Comparison of ENCODE assay signal across 8 cellular contexts in genomic region chr1:167629681-167630567, GRCh38. TPM values are rescaled to one million over a fixed set of nuclear protein-coding genes. Genes with fewer than 3 reads are reported as not detected.
DNase-seq lines count a peak whose midpoint lies in the region; ATAC-seq and TF ChIP-seq lines count a peak whose summit lies in the region.

RCSD1 (plus strand) TSS chr1:167630232; CDS start chr1:167630424, 192 bp downstream.

- H3K27ac Mint-ChIP-seq in T-cell (peak within 1 kb of the TSS; percentile 99), immature natural killer cell (peak within 1 kb of the TSS; percentile 91 to 99 (median 98))

- H3K27me3 Mint-ChIP-seq in T-cell (no peaks in the 10 kb centered on the region), immature natural killer cell (ENCODE audit: low read depth in 3 of 3) (peaks cover 21 to 25% (median 22%) of the 10 kb centered on the region in 3 donors)

- TF ChIP-seq CTCF in astrocyte of the spinal cord (IDR thresholded peaks at IDR 0.05; ENCODE audit: low read depth, low read length) (no peak), WERI-Rb-1 (IDR thresholded peaks at IDR 0.05; ENCODE audit: low read depth, low read length) (no peak)

- no peaks in the 10 kb centered on the region for H3K36me3 ChIP-seq in HAP-1 (replicated peaks)
- no peaks in the 10 kb centered on the region for H3K36me3 ChIP-seq in WERI-Rb-1

- H3K27me3 ChIP-seq in HAP-1 (ENCODE audit: low read depth): peaks cover 10% of the 10 kb centered on the region
- no peaks in the 10 kb centered on the region for H3K27me3 ChIP-seq in WERI-Rb-1 (ENCODE audit: insufficient read depth, low read depth, severe bottlenecking)

- POLR2A ChIA-PET in T-cell (lab: Charles Lee): interaction anchor here in 1 of 2 donors (1.1 to 1.6 kb wide), 2 partner anchors 13 to 58 kb away, joined by 3 to 7 read pairs; no protein-coding TSS in a partner anchor

- peak within 1 kb of the TSS; percentile 30 for H3K4me3 ChIP-seq in HAP-1
- peak within 1 kb of the TSS; percentile 35 for H3K4me3 ChIP-seq in astrocyte of the spinal cord (ENCODE audit: low read depth, low read length)
- no peak within 1 kb of the TSS for H3K4me3 ChIP-seq in WERI-Rb-1 (ENCODE audit: low read depth, low read length)

- H3K9me3 ChIP-seq in HAP-1: no peaks in the 10 kb centered on the region
- no peaks in the 10 kb centered on the region for H3K9me3 ChIP-seq in WERI-Rb-1 (ENCODE audit: severe bottlenecking)

- H3K9me3 Mint-ChIP-seq in T-cell (peaks cover 0 to 12% (median 4%) of the 10 kb centered on the region in 3 donors), immature natural killer cell (peaks cover 0 to 2% (median 0%) of the 10 kb centered on the region in 6 donors)

- ATAC-seq in T-cell (replicated peaks in 1 of 4): peak in 3 of 4 experiments; percentile 21 to 24 (median 22)

- no peak within 1 kb of the TSS for H3K27ac ChIP-seq in WERI-Rb-1

- CTCF ChIA-PET in T-cell (lab: Charles Lee): interaction anchor here (0.7 to 2.3 kb wide), 2 partner anchors 25 to 29 kb away, joined by 3 to 17 read pairs; no protein-coding TSS in a partner anchor

- peak; percentile 39 to 44 for DNase-seq in AML-193 (lab: John Stamatoyannopoulos, UW)
- peak in 1 of 2 experiments; percentile 29 for DNase-seq in HAP-1 (ENCODE audit: low spot score in 2 of 2)
- peak in 22 of 34 experiments; percentile 23 to 63 (median 42) for DNase-seq in T-cell
- no peak for DNase-seq in astrocyte of the spinal cord (ENCODE audit: low read depth, low spot score)
- peak; percentile 61 to 71 (median 63) for DNase-seq in immature natural killer cell
- peak; percentile 58 to 64 for DNase-seq in stimulated activated CD4-positive, alpha-beta T cell treated with anti-CD3 and anti-CD28 coated beads, Interleukin-1b, Interleukin-23, amount 100 ng/mL, for 4 hours (ENCODE audit: low read depth in 2 of 2)
- no peak for DNase-seq in G401 (ENCODE audit: low spot score)
- DNase-seq in WERI-Rb-1: no peak

- H3K4me1 Mint-ChIP-seq in T-cell: peaks cover 68 to 80% (median 79%) of the 10 kb centered on the region in 3 donors
- H3K4me1 Mint-ChIP-seq in immature natural killer cell: peaks cover 79 to 91% of the 10 kb centered on the region in 2 donors

- peaks cover 19% of the 10 kb centered on the region for H3K36me3 Mint-ChIP-seq in T-cell
- H3K36me3 Mint-ChIP-seq in immature natural killer cell: peaks cover 16 to 23% (median 16%) of the 10 kb centered on the region in 3 donors

- in situ Hi-C loops in HAP-1 (cut with MboI; ENCODE audit: low sequenced_read_pairs) (no loop called here), astrocyte of the spinal cord (cut with HindIII; ENCODE audit: low sequenced_read_pairs) (no loop called here), G401 (cut with HindIII; ENCODE audit: low sequenced_read_pairs) (no loop called here)

- H3K4me3 Mint-ChIP-seq in T-cell (peak within 1 kb of the TSS; percentile 91 to 95 (median 92)), immature natural killer cell (peak within 1 kb of the TSS; percentile 90 to 99 (median 96))

- peaks cover 6% of the 10 kb centered on the region; the same call in 1 of the 2 replicates for H3K4me1 ChIP-seq in HAP-1

RNA-seq across cellular contexts. Expression of gene RCSD1, which starts in this region (rescaled TPM):
- total RNA-seq in T-cell: 100 to 1,000 TPM; 101 to 126 (median 107) TPM
- 100 to 1,000 TPM in 2 of 3 donors, 10 to 100 TPM in 1; 96.2 to 179 (median 129) TPM for polyA plus RNA-seq in immature natural killer cell
- not detected in 2 replicates for total RNA-seq in G401 (2014; rRNA removed; shearing (Covaris generic))

Comparison
In these comparisons a context has a peak if more than half of its experiments do, and no peak if none do; other contexts are left out.
1. RNA of gene RCSD1 (total RNA-seq): 101 to 126 TPM in T-cell; not detected in G401; every median in the first group is over 100 times any median in the second.
2. DNase-seq: peak in AML-193 (2 of 2), T-cell (22 of 34), immature natural killer cell (3 of 3) and stimulated activated CD4-positive, alpha-beta T cell treated with anti-CD3 and anti-CD28 coated beads, Interleukin-1b, Interleukin-23, amount 100 ng/mL, for 4 hours (2 of 2); none in astrocyte of the spinal cord (single experiment), G401 (single experiment) and WERI-Rb-1 (single experiment).